ENCODE assay signal across 8 cellular contexts in genomic region chr10:95755511-95756004, GRCh38. TPM values are rescaled to one million over a fixed set of nuclear protein-coding genes. Genes with fewer than 3 reads are reported as not detected.
DNase-seq lines count a peak whose midpoint lies in the region; ATAC-seq and TF ChIP-seq lines count a peak whose summit lies in the region.

No MANE protein-coding gene starts in this region.

- peaks cover 14% of the 10 kb centered on the region for H3K4me1 Mint-ChIP-seq in activated T-helper 17 cell treated with anti-CD3 and anti-CD28 coated beads, Interleukin-2, amount 50 U/mL, for 72 hours
- H3K4me1 Mint-ChIP-seq in stimulated activated naive CD8-positive, alpha-beta T cell treated with anti-CD3 and anti-CD28 coated beads, Interleukin-15, amount 100 ng/mL, for 72 hours, result peaks cover 32% of the 10 kb centered on the region

- no peak for TF ChIP-seq CTCF in GM12865 (IDR thresholded peaks at IDR 0.05; ENCODE audit: insufficient read depth, low read depth, low read length, missing control alignments)

- H3K27me3 Mint-ChIP-seq in activated T-helper 17 cell treated with anti-CD3 and anti-CD28 coated beads, Interleukin-2, amount 50 U/mL, for 72 hours, result peaks cover 28% of the 10 kb centered on the region
- H3K27me3 Mint-ChIP-seq in stimulated activated naive CD8-positive, alpha-beta T cell treated with anti-CD3 and anti-CD28 coated beads, Interleukin-15, amount 100 ng/mL, for 72 hours, result peaks cover 37% of the 10 kb centered on the region

- H3K27ac Mint-ChIP-seq in activated T-helper 17 cell treated with anti-CD3 and anti-CD28 coated beads, Interleukin-2, amount 50 U/mL, for 72 hours, result peak overlapping the region; percentile 10
- H3K27ac Mint-ChIP-seq in stimulated activated naive CD8-positive, alpha-beta T cell treated with anti-CD3 and anti-CD28 coated beads, Interleukin-15, amount 100 ng/mL, for 72 hours, result peak overlapping the region in 1 of 2 donors; percentile 73

- H3K4me3 Mint-ChIP-seq in activated T-helper 17 cell treated with anti-CD3 and anti-CD28 coated beads, Interleukin-2, amount 50 U/mL, for 72 hours, result peak overlapping the region; percentile 36
- peak overlapping the region; percentile 53 to 71 for H3K4me3 Mint-ChIP-seq in stimulated activated naive CD8-positive, alpha-beta T cell treated with anti-CD3 and anti-CD28 coated beads, Interleukin-15, amount 100 ng/mL, for 72 hours

- H3K4me3 ChIP-seq in GM12865 (ENCODE audit: low read depth, low read length), result peak overlapping the region; percentile 99

- H3K36me3 Mint-ChIP-seq in activated T-helper 17 cell treated with anti-CD3 and anti-CD28 coated beads, Interleukin-2, amount 50 U/mL, for 72 hours (ENCODE audit: low read depth), result no peaks in the 10 kb centered on the region

- peak; percentile 45 for ATAC-seq in HG03025 (IDR thresholded peaks at IDR 0.05; ENCODE audit: low FRiP score, unreplicated experiment)
- no peak for ATAC-seq in activated T-helper 17 cell treated with anti-CD3 and anti-CD28 coated beads, Interleukin-2, amount 50 U/mL, for 72 hours (replicated peaks)
- ATAC-seq in stimulated activated naive CD8-positive, alpha-beta T cell treated with anti-CD3 and anti-CD28 coated beads, Interleukin-15, amount 100 ng/mL, for 72 hours, result no peak

- DNase-seq in GM12865 (ENCODE audit: low read depth), result peak; percentile 96
- DNase-seq in iris pigment epithelial cell (ENCODE audit: low read depth), result peak; percentile 19
- DNase-seq in stimulated activated naive CD8-positive, alpha-beta T cell treated with anti-CD3 and anti-CD28 coated beads, Interleukin-15, amount 100 ng/mL, for 72 hours, result no peak
- no peak for DNase-seq in activated naive CD4-positive, alpha-beta T cell treated with Interleukin-2 at 50 U/mL for 16 hours
- no peak for DNase-seq in NCI-H1417 (lab: John Stamatoyannopoulos, UW)
- DNase-seq in COLO668 (lab: John Stamatoyannopoulos, UW; ENCODE audit: unreplicated experiment), result no peak

- H3K9me3 Mint-ChIP-seq in activated T-helper 17 cell treated with anti-CD3 and anti-CD28 coated beads, Interleukin-2, amount 50 U/mL, for 72 hours, result peaks cover 5% of the 10 kb centered on the region
- no peaks in the 10 kb centered on the region for H3K9me3 Mint-ChIP-seq in stimulated activated naive CD8-positive, alpha-beta T cell treated with anti-CD3 and anti-CD28 coated beads, Interleukin-15, amount 100 ng/mL, for 72 hours

RNA-seq across cellular contexts. Expression of gene ENTPD1, which starts 0.4 kb away (rescaled TPM):
- 10 to 100 TPM in 1 of 2 donors, 1 to 10 TPM in 1; 4.5 to 36.3 TPM for total RNA-seq in activated T-helper 17 cell treated with anti-CD3 and anti-CD28 coated beads, Interleukin-2, amount 50 U/mL, for 72 hours

Comparison
In these comparisons a context has a peak if more than half of its experiments do, and no peak if none do; other contexts are left out.
1. DNase-seq: peak in GM12865 (single experiment) and iris pigment epithelial cell (single experiment); none in stimulated activated naive CD8-positive, alpha-beta T cell treated with anti-CD3 and anti-CD28 coated beads, Interleukin-15, amount 100 ng/mL, for 72 hours (0 of 2), activated naive CD4-positive, alpha-beta T cell treated with Interleukin-2 at 50 U/mL for 16 hours (single experiment), NCI-H1417 (0 of 3) and COLO668 (single experiment).